In the genomic region with DNA sequence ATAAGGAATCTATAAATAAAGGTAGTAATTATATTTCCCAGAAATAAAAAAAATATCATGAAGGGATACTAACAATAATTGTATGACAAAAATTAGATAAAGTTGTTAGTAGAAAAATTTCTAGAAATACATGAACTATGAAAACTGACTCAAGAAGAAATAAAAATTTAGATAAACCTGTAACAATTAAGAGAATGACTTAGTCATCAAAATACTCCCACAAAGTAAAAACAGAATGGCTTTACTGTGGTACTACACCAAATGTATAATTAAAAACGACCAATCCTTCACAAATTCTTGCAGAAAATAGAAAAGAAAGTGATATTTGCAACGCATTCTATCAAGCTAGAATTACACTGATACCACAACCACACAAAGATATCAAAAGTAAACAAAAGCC, we compare ENCODE assay signal across 27 cellular contexts.
"Had no signal": no experiment of that assay in that cellular context is flagged by ENCODE, and none has a peak within 500 bp of the region (broad histone marks: within the 10 kb centered on the region; RNA-seq: fewer than 3 reads in every experiment).

No MANE protein-coding gene starts in this region.

- H3K9me3 ChIP-seq: testis, thoracic aorta, thyroid gland, vagina had no signal

- H3K36me3 ChIP-seq: stomach, suprapubic skin, thoracic aorta, thyroid gland, tibial artery, tibial nerve, transverse colon, upper lobe of left lung, upper lobe of right lung, uterus, vagina had no signal

- FAIRE-seq: urothelium cell line had no signal

- DNase-seq: stimulated activated CD4-positive, alpha-beta T cell treated with anti-CD3 and anti-CD28 coated beads, Interleukin-2, amount 100 ng/mL, for 48 hours; stimulated activated CD4-positive, alpha-beta T cell treated with anti-CD3 and anti-CD28 coated beads, Interleukin-4, amount 100 ng/mL, for 1 hour; stimulated activated CD4-positive, alpha-beta T cell treated with anti-CD3 and anti-CD28 coated beads, Interleukin-4, amount 100 ng/mL, for 24 hours; stimulated activated CD4-positive, alpha-beta T cell treated with anti-CD3 and anti-CD28 coated beads, Interleukin-4, amount 100 ng/mL, for 4 hours; stimulated activated CD8-positive, alpha-beta memory T cell treated with anti-CD3 and anti-CD28 coated beads, Interleukin-4, amount 100 ng/mL, for 48 hours; stimulated activated naive B cell treated with anti-CD40 and anti-IgM and Interleukin-4, amounts not matched to agents 10 μg/mL and 1 μg/mL and 100 μg/mL, for 72 hours; stimulated activated naive CD4-positive, alpha-beta T cell; stimulated activated naive CD4-positive, alpha-beta T cell treated with Interleukin-2 at 50 U/mL for 16 hours; stimulated activated naive CD8-positive, alpha-beta T cell treated with anti-CD3 and anti-CD28 coated beads, Interleukin-15, amount 100 ng/mL, for 72 hours; stimulated activated naive CD8-positive, alpha-beta T cell treated with anti-CD3 and anti-CD28 coated beads, Interleukin-15, Interleukin-2, amounts not matched to agents 100 U/mL and 50 U/mL, for 24 hours; stomach; substantia nigra; testis; thyroid gland; tibial artery; transverse colon; trophoblast cell; upper lobe of left lung; upper lobe of right lung; uterus had no signal

- H3K27ac ChIP-seq: stomach, suprapubic skin, testis, thoracic aorta, thyroid gland, tibial artery, tibial nerve, transverse colon, upper lobe of left lung, upper lobe of right lung, uterus, vagina had no signal

- H3K27me3 ChIP-seq: suprapubic skin, testis, thyroid gland, tibial artery, tibial nerve, transverse colon, upper lobe of left lung, upper lobe of right lung, uterus, vagina had no signal

- H3K4me1 ChIP-seq: testis, tibial artery, tibial nerve, upper lobe of right lung, vagina had no signal

- ATAC-seq: stimulated activated effector memory CD8-positive, alpha-beta T cell treated with anti-CD3 and anti-CD28 coated beads, Interleukin-12 subunit alpha, Interleukin-12 subunit beta, amount 100 ng/mL, for 72 hours; stimulated activated memory B cell treated with anti-CD40 and anti-IgM and Interleukin-4, amounts not matched to agents 10 μg/mL and 1 μg/mL and 100 μg/mL, for 72 hours; stimulated activated naive B cell treated with anti-CD40 and anti-IgM and Interleukin-4, amounts not matched to agents 10 μg/mL and 1 μg/mL and 100 μg/mL, for 72 hours; stimulated activated naive CD8-positive, alpha-beta T cell treated with anti-CD3 and anti-CD28 coated beads, Interleukin-15, amount 100 ng/mL, for 72 hours; stimulated activated naive CD8-positive, alpha-beta T cell treated with anti-CD3 and anti-CD28 coated beads, Interleukin-15, Interleukin-2, amounts not matched to agents 100 U/mL and 50 U/mL, for 24 hours; upper lobe of right lung had no signal

- H3K4me3 ChIP-seq: stomach, suprapubic skin, testis, thoracic aorta, thyroid gland, tibial artery, tibial nerve, transverse colon, upper lobe of left lung, upper lobe of right lung, uterus, vagina had no signal
